In the genomic region with DNA sequence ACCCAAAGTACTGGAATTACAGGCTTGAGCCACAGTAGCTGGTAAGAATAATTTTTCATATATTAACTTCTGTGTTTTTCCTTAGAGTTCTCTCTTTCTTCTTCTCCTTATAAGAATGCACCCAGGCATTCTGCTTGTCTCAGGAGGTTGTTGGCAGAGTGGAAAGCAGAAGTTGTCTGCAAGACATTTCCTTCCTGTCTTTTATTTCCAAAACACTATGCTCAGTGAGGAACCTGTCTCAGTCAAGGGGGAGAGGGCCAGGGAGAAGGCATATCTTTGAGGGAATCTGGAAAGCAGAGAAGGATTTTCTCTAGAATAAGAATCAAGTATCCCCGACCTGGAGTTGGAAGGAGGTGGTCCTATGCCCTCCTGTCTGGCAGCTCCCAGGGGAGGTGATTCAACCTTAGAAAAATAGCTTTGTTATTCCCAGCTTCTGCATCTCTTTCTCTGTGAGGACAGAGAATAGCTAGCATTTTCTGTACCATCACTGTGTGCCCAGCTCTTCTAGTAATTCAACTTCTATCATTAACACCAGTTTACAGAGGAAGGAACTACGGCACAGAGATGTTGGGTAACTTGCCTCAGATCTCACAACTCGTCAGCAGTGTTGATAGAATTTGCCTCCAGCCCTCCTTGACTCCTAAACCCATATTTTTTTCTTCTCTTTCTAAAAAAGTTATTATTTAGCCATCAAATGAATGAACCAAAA, we compare ENCODE assay signal across 10 cellular contexts. TPM values are rescaled to one million over a fixed set of nuclear protein-coding genes. Genes with fewer than 3 reads are reported as not detected.
A peak's percentile ranks its signal among the peaks of the same experiment; 100 is the strongest.
DNase-seq lines count a peak whose midpoint lies in the region; ATAC-seq and TF ChIP-seq lines count a peak whose summit lies in the region.
"Had no signal": no experiment of that assay in that cellular context is flagged by ENCODE, and none has a peak within 500 bp of the region (broad histone marks: within the 10 kb centered on the region; RNA-seq: fewer than 3 reads in every experiment).

No MANE protein-coding gene starts in this region.

- H3K27me3 ChIP-seq in CD8-positive, alpha-beta T cell (ENCODE audit: insufficient read depth, low read length) = no peaks in the 10 kb centered on the region
- no peaks in the 10 kb centered on the region for H3K27me3 ChIP-seq in neuronal stem cell (ENCODE audit: control insufficient read depth in 3 of 3, insufficient read depth in 3 of 3, low read depth in 1 of 3, low read length in 3 of 3)
- H3K27me3 ChIP-seq: gastrocnemius medialis had no signal

- intact Hi-C loops in CD8-positive, alpha-beta T cell (cut with DNase I, micrococcal nuclease) = no loop called here

- H3K36me3 Mint-ChIP-seq in CD8-positive, alpha-beta T cell = peaks cover 6% of the 10 kb centered on the region
- peaks cover 11% of the 10 kb centered on the region for H3K36me3 Mint-ChIP-seq in central memory CD8-positive, alpha-beta T cell (ENCODE audit: insufficient read depth)

- no peak overlapping the region for H3K14ac ChIP-seq in neuronal stem cell (ENCODE audit: low read length)

- no peaks in the 10 kb centered on the region for H3K27me3 Mint-ChIP-seq in CD8-positive, alpha-beta T cell (ENCODE audit: low read depth)
- H3K27me3 Mint-ChIP-seq in central memory CD8-positive, alpha-beta T cell = peaks cover 9% of the 10 kb centered on the region

- H3K9me3 Mint-ChIP-seq in CD8-positive, alpha-beta T cell = no peaks in the 10 kb centered on the region
- H3K9me3 Mint-ChIP-seq in central memory CD8-positive, alpha-beta T cell = no peaks in the 10 kb centered on the region

- no peak overlapping the region for H2BK15ac ChIP-seq in neuronal stem cell (ENCODE audit: low read length)

- no peak overlapping the region for H2BK120ac ChIP-seq in neuronal stem cell (ENCODE audit: low read depth, low read length)

- no peak overlapping the region for H2AK5ac ChIP-seq in neuronal stem cell (ENCODE audit: low read depth, low read length)

- peak overlapping the region; percentile 85 for H2AFZ ChIP-seq in neuronal stem cell (ENCODE audit: low read length)

- no peak overlapping the region for H3K9ac ChIP-seq in neuronal stem cell (ENCODE audit: low read depth, low read length, poor library complexity)

- peak overlapping the region; percentile 62 for H3K27ac Mint-ChIP-seq in CD8-positive, alpha-beta T cell
- peak overlapping the region; percentile 77 for H3K27ac Mint-ChIP-seq in central memory CD8-positive, alpha-beta T cell (ENCODE audit: low read depth)

- H2BK12ac ChIP-seq in neuronal stem cell (ENCODE audit: low read length) = no peak overlapping the region

- H3K27ac ChIP-seq in CD8-positive, alpha-beta T cell (ENCODE audit: low read depth, low read length) = no peak overlapping the region
- H3K27ac ChIP-seq in neuronal stem cell (replicated peaks; ENCODE audit: low read length) = no peak overlapping the region

- no peak overlapping the region for H3K4ac ChIP-seq in neuronal stem cell (ENCODE audit: low read length)

- H3K23ac ChIP-seq in neuronal stem cell (ENCODE audit: low read depth, low read length, poor library complexity) = no peak overlapping the region

- peaks cover 41% of the 10 kb centered on the region for H3K4me1 ChIP-seq in CD8-positive, alpha-beta T cell (ENCODE audit: insufficient read depth, low read length)
- peaks cover 2 to 14% of the 10 kb centered on the region in 2 donors for H3K4me1 ChIP-seq in neuronal stem cell (ENCODE audit: control insufficient read depth in 2 of 2, insufficient read depth in 1 of 2, low read depth in 1 of 2, low read length in 2 of 2)

- no peak overlapping the region for H4K8ac ChIP-seq in neuronal stem cell (ENCODE audit: low read depth, low read length)

- H3K4me3 Mint-ChIP-seq in CD8-positive, alpha-beta T cell = peak overlapping the region; percentile 26
- no peak overlapping the region for H3K4me3 Mint-ChIP-seq in central memory CD8-positive, alpha-beta T cell

- no CpG with 5 or more reads among the region's 3 CpGs for WGBS in neuronal stem cell (ENCODE audit: extremely low coverage in 2 of 2, insufficient read length in 2 of 2, insufficient replicate concordance in 1 of 2), 2 donors

- no peaks in the 10 kb centered on the region for H3K36me3 ChIP-seq in CD8-positive, alpha-beta T cell (ENCODE audit: insufficient read depth, low read length)
- peaks cover 0 to under 1% of the 10 kb centered on the region in 2 donors for H3K36me3 ChIP-seq in neuronal stem cell (replicated peaks in 1 of 2; ENCODE audit: control insufficient read depth in 2 of 2, insufficient read depth in 2 of 2, low read length in 2 of 2)
- H3K36me3 ChIP-seq: gastrocnemius medialis had no signal

- CTCF ChIA-PET in CD8-positive, alpha-beta T cell (lab: Charles Lee) = interaction anchor here (0.7 to 2.6 kb wide), 5 partner anchors 10 to 309 kb away, joined by 3 to 17 read pairs (median 6); no protein-coding TSS in a partner anchor

- no peak overlapping the region for H3K18ac ChIP-seq in neuronal stem cell (ENCODE audit: low read length)

- POLR2A ChIA-PET in CD8-positive, alpha-beta T cell (lab: Charles Lee) = interaction anchor here (0.7 kb wide), 1 partner anchor 46 kb away, joined by 5 read pairs; no protein-coding TSS in a partner anchor

- H4K91ac ChIP-seq in neuronal stem cell (ENCODE audit: low read depth, low read length, poor library complexity) = no peak overlapping the region

- DNase-seq in CD8-positive, alpha-beta T cell = no peak
- peak; percentile 87 for DNase-seq in MV-4-11 (lab: John Stamatoyannopoulos, UW)
- no peak for DNase-seq in central memory CD8-positive, alpha-beta T cell (ENCODE audit: low spot score in 2 of 2)
- no peak for DNase-seq in neuronal stem cell (ENCODE audit: low spot score)
- DNase-seq in EL = no peak
- no peak for DNase-seq in mesenteric fat pad (ENCODE audit: low spot score)
- no peak for DNase-seq in HuH-7 (ENCODE audit: low spot score)
- DNase-seq: gastrocnemius medialis, NCI-H345 had no signal

- no peak overlapping the region for H3K4me2 ChIP-seq in neuronal stem cell (ENCODE audit: insufficient read depth, low read length, poor library complexity, severe bottlenecking)

- no peak overlapping the region for H2BK5ac ChIP-seq in neuronal stem cell (ENCODE audit: low read length)

- H3K9me3 ChIP-seq in CD8-positive, alpha-beta T cell (ENCODE audit: low read length) = no peaks in the 10 kb centered on the region
- no peaks in the 10 kb centered on the region for H3K9me3 ChIP-seq in neuronal stem cell (replicated peaks in 1 of 2; ENCODE audit: control insufficient read depth in 2 of 2, insufficient read depth in 1 of 2, low read depth in 1 of 2, low read length in 2 of 2)
- H3K9me3 ChIP-seq: gastrocnemius medialis had no signal

- no peak for ATAC-seq in CD8-positive, alpha-beta T cell
- no peak for ATAC-seq in central memory CD8-positive, alpha-beta T cell (replicated peaks; ENCODE audit: extremely low read depth, poor library complexity, severe bottlenecking)
- no peak for ATAC-seq in GM18868 (IDR thresholded peaks at IDR 0.05; ENCODE audit: unreplicated experiment)
- ATAC-seq: gastrocnemius medialis had no signal

- H3K79me1 ChIP-seq in neuronal stem cell (ENCODE audit: low read depth, low read length) = no peaks in the 10 kb centered on the region

- TF ChIP-seq CTCF in CD8-positive, alpha-beta T cell (IDR thresholded peaks at IDR 0.05) = no peak

- H3K4me3 ChIP-seq in CD8-positive, alpha-beta T cell (ENCODE audit: low read depth, low read length) = no peak overlapping the region
- no peak overlapping the region for H3K4me3 ChIP-seq in neuronal stem cell (ENCODE audit: low read length in 2 of 2)
- H3K4me3 ChIP-seq: gastrocnemius medialis had no signal

- H3K4me1 Mint-ChIP-seq in CD8-positive, alpha-beta T cell (ENCODE audit: low read depth) = peaks cover 39% of the 10 kb centered on the region
- peaks cover 25% of the 10 kb centered on the region for H3K4me1 Mint-ChIP-seq in central memory CD8-positive, alpha-beta T cell

RNA-seq across cellular contexts. Expression of a gene that starts 3.8 kb away (rescaled TPM):
- 10 to 100 TPM; 50.3 to 50.9 TPM for total RNA-seq in CD8-positive, alpha-beta T cell
- polyA plus RNA-seq in neuronal stem cell (2013, experiment 1 of 2) = 15.7 TPM
- polyA plus RNA-seq in neuronal stem cell (2013, experiment 2 of 2) = 15.9 TPM
- total RNA-seq in mesenteric fat pad = 29.0 TPM
